ENCODE assay signal across 38 cellular contexts in the genomic region with DNA sequence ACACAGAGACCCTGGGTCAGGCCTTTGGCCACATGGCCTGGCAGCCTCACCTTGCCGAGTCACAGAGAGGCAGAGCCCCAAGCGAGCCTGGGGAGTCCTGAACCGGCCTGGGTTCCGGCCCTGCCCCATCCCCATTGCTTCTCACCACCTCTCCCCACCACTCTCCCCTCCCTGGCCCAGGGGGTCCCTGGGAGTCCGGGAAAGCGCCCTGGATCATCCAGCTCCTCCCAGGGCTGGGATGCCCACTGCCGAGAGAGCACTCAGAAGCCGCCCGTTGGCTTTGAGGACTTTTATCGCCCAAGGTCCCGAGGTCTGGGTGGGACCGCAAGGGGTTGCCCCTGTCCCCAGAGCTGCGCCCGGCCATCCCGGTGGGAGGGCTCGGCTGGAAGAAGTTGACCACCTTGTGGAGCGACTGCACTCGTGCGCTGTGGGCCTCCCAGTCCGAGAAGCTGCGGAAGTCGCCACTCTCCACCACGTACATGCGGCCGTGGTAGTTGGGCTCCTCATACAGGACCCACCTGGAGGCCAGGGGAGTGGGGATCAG. TPM values are rescaled to one million over a fixed set of nuclear protein-coding genes. Genes with fewer than 3 reads are reported as not detected.
"Had no signal": no experiment of that assay in that cellular context is flagged by ENCODE, and none has a peak within 500 bp of the region (broad histone marks: within the 10 kb centered on the region; RNA-seq: fewer than 3 reads in every experiment).

No MANE protein-coding gene starts in this region.

- H3K36me3 Mint-ChIP-seq: activated CD8-positive, alpha-beta memory T cell treated with anti-CD3 and anti-CD28 coated beads, Interleukin-2, amount 10 ng/mL, durations not matched to agents 7 days and 5 days; activated naive CD8-positive, alpha-beta T cell treated with anti-CD3 and anti-CD28 coated beads, Interleukin-2, amount 10 ng/mL, durations not matched to agents 7 days and 5 days; brain; immature natural killer cell; stimulated activated memory B cell treated with anti-CD40 and anti-IgM and Interleukin-4, amounts not matched to agents 10 μg/mL and 1 μg/mL and 100 μg/mL, for 72 hours had no signal

- H3K4me3 Mint-ChIP-seq: activated CD8-positive, alpha-beta memory T cell treated with anti-CD3 and anti-CD28 coated beads, Interleukin-2, amount 10 ng/mL, durations not matched to agents 7 days and 5 days; activated naive CD4-positive, alpha-beta T cell treated with anti-CD3 and anti-CD28 coated beads for 36 hours; brain; immature natural killer cell; nephron; stimulated activated memory B cell treated with anti-CD40 and anti-IgM and Interleukin-4, amounts not matched to agents 10 μg/mL and 1 μg/mL and 100 μg/mL, for 72 hours had no signal

- H3K27ac ChIP-seq: ascending aorta, coronary artery, gastrocnemius medialis, heart left ventricle, neutrophil, ovary, prostate gland, upper lobe of left lung had no signal

- H3K4me3 ChIP-seq: ascending aorta, coronary artery, dorsolateral prefrontal cortex, gastrocnemius medialis, heart left ventricle, ovary, prostate gland, upper lobe of left lung had no signal

- FAIRE-seq: kidney, small intestine had no signal

- H3K9me3 ChIP-seq: ascending aorta, gastrocnemius medialis, heart left ventricle, neutrophil, ovary, prostate gland, upper lobe of left lung had no signal

- DNase-seq: activated CD4-positive, alpha-beta T cell treated with anti-CD3 and anti-CD28 coated beads, Interleukin-2, amount 10 ng/mL, durations not matched to agents 24 days and 14 days; activated CD4-positive, CD25-positive, alpha-beta regulatory T cell treated with anti-CD3 and anti-CD28 coated beads, Interleukin-2, amount 50 U/mL, for 72 hours; activated CD8-positive, alpha-beta memory T cell treated with anti-CD3 and anti-CD28 coated beads, Interleukin-2, amount 10 ng/mL, durations not matched to agents 7 days and 5 days; activated CD8-positive, alpha-beta T cell treated with anti-CD3 and anti-CD28 coated beads, Interleukin-2, amount 10 ng/mL, durations not matched to agents 7 days and 5 days; activated naive CD4-positive, alpha-beta T cell treated with anti-CD3 and anti-CD28 coated beads for 36 hours; activated naive CD8-positive, alpha-beta T cell treated with anti-CD3 and anti-CD28 coated beads, Interleukin-2, amount 10 ng/mL, durations not matched to agents 7 days and 5 days; activated T-cell treated with anti-CD3 and anti-CD28 coated beads, Interleukin-2, amount 50 U/mL, for 48 hours; dorsolateral prefrontal cortex; effector memory CD4-positive, alpha-beta T cell; heart left ventricle; hypothalamus; immature natural killer cell; kidney; left colon; midbrain; retina; small intestine; stimulated activated CD4-positive, alpha-beta T cell treated with anti-CD3 and anti-CD28 coated beads, Interleukin-1b, Interleukin-23, amount 100 ng/mL, for 48 hours; stimulated activated CD4-positive, alpha-beta T cell treated with anti-CD3 and anti-CD28 coated beads, Interleukin-4, amount 100 ng/mL, for 4 hours; stimulated activated CD8-positive, alpha-beta memory T cell treated with anti-CD3 and anti-CD28 coated beads, Interleukin-4, amount 100 ng/mL, for 48 hours; stimulated activated naive CD8-positive, alpha-beta T cell treated with anti-CD3 and anti-CD28 coated beads, Interleukin-15, amount 100 ng/mL, for 72 hours; substantia nigra had no signal

- H3K27me3 ChIP-seq: ascending aorta, gastrocnemius medialis, ovary, upper lobe of left lung had no signal

- H3K4me1 ChIP-seq: gastrocnemius medialis, prostate gland had no signal

- H3K27me3 Mint-ChIP-seq: brain; stimulated activated naive CD8-positive, alpha-beta T cell treated with anti-CD3 and anti-CD28 coated beads, Interleukin-15, amount 100 ng/mL, for 72 hours had no signal

- ATAC-seq: activated CD8-positive, alpha-beta T cell treated with anti-CD3 and anti-CD28 coated beads, Interleukin-2, amount 10 ng/mL, durations not matched to agents 7 days and 5 days; gastrocnemius medialis; heart left ventricle; left colon; sciatic nerve; stimulated activated memory B cell treated with anti-CD40 and anti-IgM and Interleukin-4, amounts not matched to agents 10 μg/mL and 1 μg/mL and 100 μg/mL, for 72 hours had no signal

- H3K36me3 ChIP-seq: ascending aorta, gastrocnemius medialis, heart left ventricle, neutrophil, ovary, prostate gland, upper lobe of left lung had no signal

- H3K9me3 Mint-ChIP-seq: activated CD4-positive, alpha-beta T cell treated with anti-CD3 and anti-CD28 coated beads, Interleukin-2, amount 10 ng/mL, durations not matched to agents 24 days and 14 days; activated naive CD4-positive, alpha-beta T cell treated with anti-CD3 and anti-CD28 coated beads for 36 hours; activated naive CD8-positive, alpha-beta T cell treated with anti-CD3 and anti-CD28 coated beads, Interleukin-2, amount 10 ng/mL, durations not matched to agents 7 days and 5 days; activated T-helper 2 cell treated with anti-CD3 and anti-CD28 coated beads, Interferon-gamma antibody, Interleukin-2, Interleukin-4, amounts not matched to agents 10 μg/mL and 5 μg/mL and 100 μg/mL, durations not matched to agents 14 hours and 24 hours and 36 hours; immature natural killer cell; nephron; stimulated activated memory B cell treated with anti-CD40 and anti-IgM and Interleukin-4, amounts not matched to agents 10 μg/mL and 1 μg/mL and 100 μg/mL, for 72 hours; stimulated activated naive CD8-positive, alpha-beta T cell treated with anti-CD3 and anti-CD28 coated beads, Interleukin-15, amount 100 ng/mL, for 72 hours had no signal

- H3K27ac Mint-ChIP-seq: activated CD8-positive, alpha-beta memory T cell treated with anti-CD3 and anti-CD28 coated beads, Interleukin-2, amount 10 ng/mL, durations not matched to agents 7 days and 5 days; activated naive CD8-positive, alpha-beta T cell treated with anti-CD3 and anti-CD28 coated beads, Interleukin-2, amount 10 ng/mL, durations not matched to agents 7 days and 5 days; activated T-helper 2 cell treated with anti-CD3 and anti-CD28 coated beads, Interferon-gamma antibody, Interleukin-2, Interleukin-4, amounts not matched to agents 10 μg/mL and 5 μg/mL and 100 μg/mL, durations not matched to agents 14 hours and 24 hours and 36 hours; immature natural killer cell; nephron; stimulated activated memory B cell treated with anti-CD40 and anti-IgM and Interleukin-4, amounts not matched to agents 10 μg/mL and 1 μg/mL and 100 μg/mL, for 72 hours had no signal

RNA-seq across cellular contexts. Expression of gene CRYGN, which starts 8.1 kb away (rescaled TPM):
- total RNA-seq: activated CD4-positive, alpha-beta T cell treated with anti-CD3 and anti-CD28 coated beads, Interleukin-2, amount 10 ng/mL, durations not matched to agents 24 days and 14 days; activated CD8-positive, alpha-beta memory T cell treated with anti-CD3 and anti-CD28 coated beads, Interleukin-2, amount 10 ng/mL, durations not matched to agents 7 days and 5 days; activated naive CD4-positive, alpha-beta T cell treated with anti-CD3 and anti-CD28 coated beads for 36 hours; activated T-helper 2 cell treated with anti-CD3 and anti-CD28 coated beads, Interferon-gamma antibody, Interleukin-2, Interleukin-4, amounts not matched to agents 10 μg/mL and 5 μg/mL and 100 μg/mL, durations not matched to agents 14 hours and 24 hours and 36 hours; ascending aorta; cardiac septum; cerebellum; epithelial cell of proximal tubule; gastrocnemius medialis; prostate gland; T-helper 1 cell treated with Interleukin-12 subunit alpha and Interleukin-12 subunit beta and Interleukin-4 antibody, amounts not matched to agents 30 ng/mL and 1 ng/mL, for 36 hours had no signal

RNA-seq across cellular contexts. Expression of gene WDR86, which starts 22.0 kb away (rescaled TPM):
- total RNA-seq: activated CD4-positive, alpha-beta T cell treated with anti-CD3 and anti-CD28 coated beads, Interleukin-2, amount 10 ng/mL, durations not matched to agents 24 days and 14 days; activated naive CD4-positive, alpha-beta T cell treated with anti-CD3 and anti-CD28 coated beads for 36 hours; activated T-helper 2 cell treated with anti-CD3 and anti-CD28 coated beads, Interferon-gamma antibody, Interleukin-2, Interleukin-4, amounts not matched to agents 10 μg/mL and 5 μg/mL and 100 μg/mL, durations not matched to agents 14 hours and 24 hours and 36 hours; cardiac septum; T-helper 1 cell treated with Interleukin-12 subunit alpha and Interleukin-12 subunit beta and Interleukin-4 antibody, amounts not matched to agents 30 ng/mL and 1 ng/mL, for 36 hours had no signal
